In the genomic region with DNA sequence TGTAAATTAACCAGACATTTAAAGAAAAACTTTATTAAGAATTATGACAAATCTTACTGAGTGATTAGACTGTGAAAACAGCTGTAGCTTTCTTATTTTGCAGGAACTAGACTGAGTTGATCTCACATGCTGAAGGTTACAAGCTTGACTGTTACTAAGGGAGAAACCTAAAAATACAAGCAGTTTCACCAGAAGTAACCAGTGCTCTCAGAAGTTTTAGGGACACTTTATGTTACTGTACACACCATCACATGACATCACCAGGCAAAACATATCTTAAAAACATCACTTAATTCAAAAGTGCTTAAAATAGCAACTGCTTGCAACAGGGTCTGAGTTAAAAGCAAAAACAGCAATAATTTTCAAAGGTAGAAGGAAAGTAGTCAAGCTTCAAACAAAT, we compare ENCODE assay signal across 12 cellular contexts. TPM values are rescaled to one million over a fixed set of nuclear protein-coding genes. Genes with fewer than 3 reads are reported as not detected.
DNase-seq lines count a peak whose midpoint lies in the region; ATAC-seq and TF ChIP-seq lines count a peak whose summit lies in the region.
"Had no signal": no experiment of that assay in that cellular context is flagged by ENCODE, and none has a peak within 500 bp of the region (broad histone marks: within the 10 kb centered on the region; RNA-seq: fewer than 3 reads in every experiment).

No MANE protein-coding gene starts in this region.

- H4K20me1 ChIP-seq in GM23248 (ENCODE audit: insufficient read depth), result peaks cover 4% of the 10 kb centered on the region; the same call in 1 of the 2 replicates
- peaks cover 54% of the 10 kb centered on the region for H4K20me1 ChIP-seq in neural progenitor cell (ENCODE audit: low read depth)
- H4K20me1 ChIP-seq in GM23338 (replicated peaks; ENCODE audit: insufficient read depth), result peaks cover 32% of the 10 kb centered on the region; the same call in 1 of the 2 replicates

- in situ Hi-C loops in GM23248 (cut with MboI), result no loop called here

- H3K4me3 ChIP-seq in GM23248, result 0 out of 2 replicates have a peak overlapping the region, but pooled peaks have one; percentile 9
- no peak overlapping the region for H3K4me3 ChIP-seq in right atrium auricular region
- no peak overlapping the region for H3K4me3 ChIP-seq in neural progenitor cell
- no peak overlapping the region for H3K4me3 ChIP-seq in GM23338
- H3K4me3 ChIP-seq: pancreas had no signal

- H3K27ac ChIP-seq in GM23248, result 0 out of 2 replicates have a peak overlapping the region, but pooled peaks have one; percentile 8
- no peak overlapping the region for H3K27ac ChIP-seq in right atrium auricular region
- H3K27ac ChIP-seq in neural progenitor cell, result no peak overlapping the region
- no peak overlapping the region for H3K27ac ChIP-seq in GM23338 (ENCODE audit: low read depth)
- H3K27ac ChIP-seq: pancreas had no signal

- H3K36me3 ChIP-seq in GM23248 (ENCODE audit: low read depth), result peaks cover 20% of the 10 kb centered on the region
- peaks cover 20% of the 10 kb centered on the region for H3K36me3 ChIP-seq in right atrium auricular region
- H3K36me3 ChIP-seq in neural progenitor cell, result no peaks in the 10 kb centered on the region
- peaks cover 4% of the 10 kb centered on the region; the same call in 1 of the 2 replicates for H3K36me3 ChIP-seq in GM23338 (ENCODE audit: insufficient read depth)
- H3K36me3 ChIP-seq: pancreas had no signal

- no peak overlapping the region for H3K9ac ChIP-seq in GM23248
- H3K9ac ChIP-seq in neural progenitor cell, result no peak overlapping the region

- H3K27ac Mint-ChIP-seq in osteocyte (ENCODE audit: unreplicated experiment), result peak overlapping the region; percentile 58
- H3K27ac Mint-ChIP-seq in neural progenitor cell, result no peak overlapping the region
- H3K27ac Mint-ChIP-seq in GM23338, result no peak overlapping the region
- no peak overlapping the region for H3K27ac Mint-ChIP-seq in activated T-helper 17 cell treated with anti-CD3 and anti-CD28 coated beads, Interleukin-2, amount 50 U/mL, for 72 hours
- H3K27ac Mint-ChIP-seq: activated CD4-positive, alpha-beta T cell treated with anti-CD3 and anti-CD28 coated beads, Interleukin-2, amount 10 ng/mL, durations not matched to agents 24 days and 14 days had no signal

- no peak overlapping the region for H3K4me3 Mint-ChIP-seq in osteocyte (ENCODE audit: unreplicated experiment)
- H3K4me3 Mint-ChIP-seq in neural progenitor cell, result no peak overlapping the region
- no peak overlapping the region for H3K4me3 Mint-ChIP-seq in GM23338
- H3K4me3 Mint-ChIP-seq in activated T-helper 17 cell treated with anti-CD3 and anti-CD28 coated beads, Interleukin-2, amount 50 U/mL, for 72 hours, result no peak overlapping the region
- H3K4me3 Mint-ChIP-seq: activated CD4-positive, alpha-beta T cell treated with anti-CD3 and anti-CD28 coated beads, Interleukin-2, amount 10 ng/mL, durations not matched to agents 24 days and 14 days had no signal

- peaks cover 100% of the 10 kb centered on the region for H3K79me2 ChIP-seq in GM23248 (ENCODE audit: insufficient read depth)
- peaks cover 100% of the 10 kb centered on the region for H3K79me2 ChIP-seq in neural progenitor cell (ENCODE audit: low read depth)
- H3K79me2 ChIP-seq in GM23338 (replicated peaks; ENCODE audit: insufficient read depth), result peaks cover 99% of the 10 kb centered on the region

- DNase-seq in GM23248, result peak; percentile 6
- DNase-seq in osteocyte (ENCODE audit: extremely low spot score, unreplicated experiment), result no peak
- no peak for DNase-seq in right atrium auricular region (ENCODE audit: low spot score)
- no peak for DNase-seq in neural progenitor cell (ENCODE audit: low spot score)
- DNase-seq in GM23338 (ENCODE audit: low spot score), result no peak
- DNase-seq: activated CD4-positive, alpha-beta T cell treated with anti-CD3 and anti-CD28 coated beads, Interleukin-2, amount 10 ng/mL, durations not matched to agents 24 days and 14 days; hippocampal formation; pancreas had no signal

- H3K27me3 Mint-ChIP-seq in osteocyte (ENCODE audit: unreplicated experiment) (no peaks in the 10 kb centered on the region), neural progenitor cell (ENCODE audit: insufficient read depth, low read depth) (no peaks in the 10 kb centered on the region), GM23338 (ENCODE audit: insufficient read depth, low read depth, poor library complexity) (no peaks in the 10 kb centered on the region)
- H3K27me3 Mint-ChIP-seq in activated T-helper 17 cell treated with anti-CD3 and anti-CD28 coated beads, Interleukin-2, amount 50 U/mL, for 72 hours, result no peaks in the 10 kb centered on the region
- H3K27me3 Mint-ChIP-seq: activated CD4-positive, alpha-beta T cell treated with anti-CD3 and anti-CD28 coated beads, Interleukin-2, amount 10 ng/mL, durations not matched to agents 24 days and 14 days had no signal

- ATAC-seq in GM18868 (IDR thresholded peaks at IDR 0.05; ENCODE audit: unreplicated experiment), result peak; percentile 84
- peak; percentile 67 for ATAC-seq in HG03460 (IDR thresholded peaks at IDR 0.05; ENCODE audit: unreplicated experiment)
- ATAC-seq in GM23338, result no peak
- ATAC-seq in activated T-helper 17 cell treated with anti-CD3 and anti-CD28 coated beads, Interleukin-2, amount 50 U/mL, for 72 hours (replicated peaks), result no peak
- ATAC-seq: HepG2, pancreas had no signal

- no peaks in the 10 kb centered on the region for H3K27me3 ChIP-seq in GM23248 (replicated peaks; ENCODE audit: insufficient read depth)
- no peaks in the 10 kb centered on the region for H3K27me3 ChIP-seq in right atrium auricular region
- no peaks in the 10 kb centered on the region for H3K27me3 ChIP-seq in neural progenitor cell
- H3K27me3 ChIP-seq in GM23338 (ENCODE audit: insufficient read depth), result no peaks in the 10 kb centered on the region
- H3K27me3 ChIP-seq: pancreas had no signal

- H3K9me2 ChIP-seq in GM23248 (ENCODE audit: insufficient read depth), result no peaks in the 10 kb centered on the region
- no peaks in the 10 kb centered on the region for H3K9me2 ChIP-seq in GM23338 (ENCODE audit: insufficient read depth)

- no peak overlapping the region for H2AFZ ChIP-seq in GM23248
- no peak overlapping the region for H2AFZ ChIP-seq in neural progenitor cell (replicated peaks)
- H2AFZ ChIP-seq in GM23338, result no peak overlapping the region

- H3K4me1 Mint-ChIP-seq in osteocyte (ENCODE audit: unreplicated experiment) (peaks cover 35% of the 10 kb centered on the region), neural progenitor cell (peaks cover 15% of the 10 kb centered on the region), GM23338 (peaks cover 24% of the 10 kb centered on the region)
- H3K4me1 Mint-ChIP-seq in activated T-helper 17 cell treated with anti-CD3 and anti-CD28 coated beads, Interleukin-2, amount 50 U/mL, for 72 hours, result peaks cover 10% of the 10 kb centered on the region

- H3K9me3 Mint-ChIP-seq in osteocyte (ENCODE audit: unreplicated experiment), result no peaks in the 10 kb centered on the region
- peaks cover 18% of the 10 kb centered on the region for H3K9me3 Mint-ChIP-seq in neural progenitor cell
- no peaks in the 10 kb centered on the region for H3K9me3 Mint-ChIP-seq in GM23338
- H3K9me3 Mint-ChIP-seq in activated T-helper 17 cell treated with anti-CD3 and anti-CD28 coated beads, Interleukin-2, amount 50 U/mL, for 72 hours, result no peaks in the 10 kb centered on the region

- H3K4me2 ChIP-seq in GM23248 (ENCODE audit: unreplicated experiment) (peak overlapping the region; percentile 53), neural progenitor cell (no peak overlapping the region), GM23338 (no peak overlapping the region)

- H3K4me1 ChIP-seq in GM23248 (ENCODE audit: insufficient read depth) (peaks cover 41% of the 10 kb centered on the region), right atrium auricular region (peaks cover 0 to 40% of the 10 kb centered on the region in 2 donors), neural progenitor cell (peaks cover 21% of the 10 kb centered on the region), GM23338 (ENCODE audit: insufficient read depth) (peaks cover 25% of the 10 kb centered on the region)

- H3K36me3 Mint-ChIP-seq in osteocyte (ENCODE audit: unreplicated experiment) (peaks cover 27% of the 10 kb centered on the region), neural progenitor cell (peaks cover 44% of the 10 kb centered on the region), GM23338 (ENCODE audit: low read depth) (peaks cover 26% of the 10 kb centered on the region)
- peaks cover 27% of the 10 kb centered on the region for H3K36me3 Mint-ChIP-seq in activated T-helper 17 cell treated with anti-CD3 and anti-CD28 coated beads, Interleukin-2, amount 50 U/mL, for 72 hours (ENCODE audit: low read depth)

- H3K9me3 ChIP-seq in GM23248 (ENCODE audit: low read depth) (no peaks in the 10 kb centered on the region), right atrium auricular region (no peaks in the 10 kb centered on the region), neural progenitor cell (ENCODE audit: low read depth) (no peaks in the 10 kb centered on the region)
- H3K9me3 ChIP-seq: pancreas had no signal

- TF ChIP-seq CTCF in osteocyte (IDR thresholded peaks at IDR 0.05) (no peak), right atrium auricular region (IDR thresholded peaks at IDR 0.05) (no peak), neural progenitor cell (IDR thresholded peaks at IDR 0.05) (no peak), GM23338 (conservative IDR thresholded peaks at IDR 0.05; ENCODE audit: low read depth in 2 of 2) (no peak)

- H3F3A ChIP-seq in GM23248 (ENCODE audit: insufficient read depth) (peaks cover 19% of the 10 kb centered on the region), neural progenitor cell (ENCODE audit: low read depth) (peaks cover 10% of the 10 kb centered on the region), GM23338 (replicated peaks; ENCODE audit: low read depth) (no peaks in the 10 kb centered on the region)

TF ChIP-seq in GM23338, 12 proteins besides CTCF, POLR2A, EP300 and RAD21 (continues in another document):
- TF ChIP-seq ZNF331 (CRISPR knock-in tag; IDR thresholded peaks at IDR 0.05; ENCODE audit: low read depth) (no peak), ZNF114 (CRISPR knock-in tag; IDR thresholded peaks at IDR 0.05) (no peak), JUNB (IDR thresholded peaks at IDR 0.05; ENCODE audit: unreplicated experiment) (no peak), NANOG (IDR thresholded peaks at IDR 0.05; ENCODE audit: borderline replicate concordance) (no peak)

RNA-seq across cellular contexts. Expression of gene FBXO30, which starts 5.4 kb away (rescaled TPM):
- 9.4 and 12.6 TPM in 2 replicates for total RNA-seq in GM23248 (2014; rRNA removed; shearing (Covaris generic))
- 7.4 and 8.5 TPM in 2 replicates for polyA plus RNA-seq in GM23248 (2016; fragmentation: Nextera tagmentation; extraction: Ambion mirVana)
- total RNA-seq in osteocyte, result 12.0 and 13.2 TPM in 2 replicates
- 10 to 100 TPM in 1 of 2 donors, 1 to 10 TPM in 1; 9.8 to 10.9 TPM for total RNA-seq in right atrium auricular region
- 21.0 and 34.6 TPM in 2 replicates for total RNA-seq in neural progenitor cell (ENCODE audit: low replicate concordance)
- total RNA-seq in GM23338 (2014; rRNA removed; shearing (Covaris generic)), result 21.3 and 25.4 TPM in 2 replicates
- 6.5 and 6.7 TPM in 2 replicates for polyA plus RNA-seq in GM23338 (2016; fragmentation: Nextera tagmentation; extraction: Ambion mirVana)
- 1 to 10 TPM; 3.6 to 4.8 TPM for total RNA-seq in activated T-helper 17 cell treated with anti-CD3 and anti-CD28 coated beads, Interleukin-2, amount 50 U/mL, for 72 hours

Comparison
In these comparisons a context has a peak if more than half of its experiments do, and no peak if none do; other contexts are left out.
1. ATAC-seq: peak in GM18868 (single experiment) and HG03460 (single experiment); none in GM23338 (single experiment) and activated T-helper 17 cell treated with anti-CD3 and anti-CD28 coated beads, Interleukin-2, amount 50 U/mL, for 72 hours (single experiment).